8 cellular contexts compared by ENCODE assay signal in genomic region chr15:45279024-45279697, GRCh38. TPM values are rescaled to one million over a fixed set of nuclear protein-coding genes. Genes with fewer than 3 reads are reported as not detected.
DNase-seq lines count a peak whose midpoint lies in the region; ATAC-seq and TF ChIP-seq lines count a peak whose summit lies in the region.

No MANE protein-coding gene starts in this region.

- CTCF ChIA-PET in T-cell (lab: Charles Lee), result interaction anchor here (0.5 to 2.0 kb wide), 4 partner anchors 91 to 927 kb away, joined by 3 to 5 read pairs (median 3); partner anchors contain the start of gene SHF (in 1 of the 2)

- H3K4me3 ChIP-seq in heart right ventricle, result peak overlapping the region; percentile 47 to 81 (median 65)

- peaks cover 11 to 28% (median 20%) of the 10 kb centered on the region in 3 donors for H3K4me1 Mint-ChIP-seq in T-cell
- H3K4me1 Mint-ChIP-seq in type B pancreatic cell (ENCODE audit: unreplicated experiment), result peaks cover 7% of the 10 kb centered on the region

- ATAC-seq in HG02870 (IDR thresholded peaks at IDR 0.05; ENCODE audit: unreplicated experiment), result peak; percentile 100
- peak; percentile 99 to 100 (median 100) for ATAC-seq in T-cell (replicated peaks in 1 of 4)
- ATAC-seq in heart right ventricle, result peak; percentile 100

- 1 to 5% methylated on average over 33 of the region's 33 CpGs for WGBS in heart right ventricle, 2 donors

- peak overlapping the region; percentile 85 to 88 (median 88) for H3K4me3 Mint-ChIP-seq in T-cell
- H3K4me3 Mint-ChIP-seq in type B pancreatic cell, result peak overlapping the region; percentile 91

- no peaks in the 10 kb centered on the region for H3K9me3 ChIP-seq in heart right ventricle

- peak overlapping the region; percentile 27 to 90 (median 87) for H3K27ac ChIP-seq in heart right ventricle

- in situ Hi-C loops in GM13977 (cut with MboI; ENCODE audit: low pct_unique_long_range_greater_than_20kb, low sequenced_read_pairs, unreplicated experiment), result no loop called here

- H3K36me3 ChIP-seq in heart right ventricle, result no peaks in the 10 kb centered on the region

- no peak for TF ChIP-seq CTCF in GM13977 (IDR thresholded peaks at IDR 0.05; ENCODE audit: extremely low read depth, insufficient read depth, missing control alignments)
- TF ChIP-seq CTCF in heart right ventricle (IDR thresholded peaks at IDR 0.05), result peak in 1 of 9 donors; percentile 12
- no peak for TF ChIP-seq CTCF in type B pancreatic cell (conservative IDR thresholded peaks at IDR 0.05)

- peak; percentile 96 for DNase-seq in GM13977 (ENCODE audit: low spot score)
- peak; percentile 90 for DNase-seq in NCI-H146 (lab: John Stamatoyannopoulos, UW)
- peak; percentile 89 to 99 (median 94) for DNase-seq in T-cell
- DNase-seq in amniotic stem cell (lab: John Stamatoyannopoulos, UW), result peak; percentile 96
- DNase-seq in heart right ventricle, result peak; percentile 98
- peak; percentile 99 for DNase-seq in pons (ENCODE audit: low spot score)
- DNase-seq in type B pancreatic cell (ENCODE audit: extremely low spot score, unreplicated experiment), result peak; percentile 98

- H3K36me3 Mint-ChIP-seq in T-cell, result no peaks in the 10 kb centered on the region
- H3K36me3 Mint-ChIP-seq in type B pancreatic cell, result no peaks in the 10 kb centered on the region

- no peaks in the 10 kb centered on the region for H3K9me3 Mint-ChIP-seq in T-cell
- no peaks in the 10 kb centered on the region for H3K9me3 Mint-ChIP-seq in type B pancreatic cell

- peak overlapping the region; percentile 88 to 95 for H3K27ac Mint-ChIP-seq in T-cell
- H3K27ac Mint-ChIP-seq in type B pancreatic cell, result peak overlapping the region; percentile 91

- H3K27me3 Mint-ChIP-seq in T-cell (peaks cover 1 to 5% of the 10 kb centered on the region in 2 donors), type B pancreatic cell (peaks cover 6% of the 10 kb centered on the region)

- no peaks in the 10 kb centered on the region for H3K27me3 ChIP-seq in heart right ventricle

- peaks cover 5 to 23% (median 15%) of the 10 kb centered on the region in 9 donors for H3K4me1 ChIP-seq in heart right ventricle

- intact Hi-C loops in heart right ventricle (cut with DNase I), result loop anchor here in 4 of 10 donors (1.0 to 2.0 kb wide), 4 partner anchors 78 to 116 kb away; no protein-coding TSS in a partner anchor

- POLR2A ChIA-PET in T-cell (lab: Charles Lee), result interaction anchor here in 1 of 2 donors (0.7 to 1.3 kb wide), 3 partner anchors 78 to 123 kb away, joined by 3 to 5 read pairs (median 5); a partner anchor contains a TSS

RNA-seq across cellular contexts. Expression of gene SLC28A2, which starts 27.1 kb away (rescaled TPM):
- not detected for total RNA-seq in T-cell
- not detected for total RNA-seq in heart right ventricle
- not detected for polyA plus RNA-seq in heart right ventricle
- 0.14 and 2.4 TPM in 2 replicates for total RNA-seq in type B pancreatic cell (ENCODE audit: low replicate concordance)

Comparison
In these comparisons a context has a peak if more than half of its experiments do, and no peak if none do; other contexts are left out.
1. Peak in every context shown above with its lines: DNase-seq, ATAC-seq, H3K4me3 ChIP-seq and H3K27ac ChIP-seq.